8 cellular contexts compared by ENCODE assay signal in the genomic region with DNA sequence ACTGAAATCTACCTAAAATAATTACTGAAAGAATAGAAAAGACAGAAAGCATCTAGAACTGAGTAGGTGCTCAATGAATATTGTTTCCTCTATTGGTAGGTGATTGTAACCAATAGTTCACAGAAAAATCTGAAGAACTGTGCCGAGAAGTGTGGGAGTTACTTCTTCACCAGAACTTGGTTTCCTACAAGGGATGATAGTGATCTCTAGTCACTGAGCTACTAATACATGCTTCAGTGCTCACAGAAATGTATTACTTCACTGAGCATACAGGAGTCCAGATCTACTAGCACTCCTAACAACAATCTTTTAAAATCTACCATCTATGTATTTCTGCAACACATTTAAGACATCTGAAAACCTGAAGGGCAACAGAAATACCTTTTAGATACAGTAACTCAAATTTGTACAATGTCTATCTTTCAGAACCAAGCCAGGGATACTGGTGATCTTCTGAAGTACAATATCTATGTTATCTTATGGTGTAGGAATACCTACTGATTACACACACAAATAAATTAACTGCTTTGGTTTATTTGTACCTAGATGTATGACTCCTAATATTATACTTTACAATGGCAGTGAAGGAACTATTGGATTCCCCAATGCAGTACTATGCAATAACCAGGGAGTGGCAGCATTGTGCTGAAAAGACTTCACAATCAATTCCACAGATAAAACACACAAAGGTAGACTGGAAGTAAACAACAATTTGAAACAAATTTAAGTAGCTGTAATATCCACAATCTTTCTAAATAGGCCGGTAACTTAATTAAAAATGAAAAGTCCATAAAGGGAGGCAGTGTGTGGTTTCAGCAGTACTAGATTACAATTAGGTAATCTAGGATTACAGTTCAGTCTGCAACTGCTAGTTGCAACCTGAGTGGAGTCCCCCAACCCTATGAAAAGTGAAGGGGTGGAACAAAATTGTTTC.
DNase-seq lines count a peak whose midpoint lies in the region; ATAC-seq, FAIRE-seq and TF ChIP-seq lines count a peak whose summit lies in the region.

No MANE protein-coding gene starts in this region.

- TF ChIP-seq POLR2A in GM12892 (IDR thresholded peaks at IDR 0.05; ENCODE audit: low read depth, low read length) = no peak
- TF ChIP-seq POLR2A in endothelial cell of umbilical vein (IDR thresholded peaks at IDR 0.05; ENCODE audit: low read depth, low read length) = no peak

- no peaks in the 10 kb centered on the region for H3K9me3 ChIP-seq in BLaER1 treated with 17β-estradiol and CSF1 and Interleukin-3, amounts not matched to agents 10 nM and 100 nM (replicated peaks in 1 of 11)
- no peaks in the 10 kb centered on the region for H3K9me3 ChIP-seq in endothelial cell of umbilical vein (replicated peaks; ENCODE audit: control insufficient read depth, insufficient read depth, low read length)

- no TSS peak for BruUV-seq in endothelial cell of umbilical vein (replicated peaks; lab: Mats Ljungman, UMichigan)

- CTCF ChIA-PET in endothelial cell of umbilical vein (lab: Charles Lee) = interaction anchor here (0.6 to 5.5 kb wide), 37 partner anchors 9 to 288 kb away, joined by 3 to 102 read pairs (median 5); no protein-coding TSS in a partner anchor

- FAIRE-seq in GM12892 (lab: Jason Lieb, UNC) = no peak
- peak; percentile 21 for FAIRE-seq in endothelial cell of umbilical vein (lab: Jason Lieb, UNC)

- H2AFZ ChIP-seq in endothelial cell of umbilical vein (ENCODE audit: low read depth, low read length) = no peak overlapping the region

- ATAC-seq in HG02870 (IDR thresholded peaks at IDR 0.05; ENCODE audit: unreplicated experiment) (no peak), HG02840 (IDR thresholded peaks at IDR 0.05; ENCODE audit: low FRiP score, unreplicated experiment) (no peak)

- POLR2A ChIA-PET in endothelial cell of umbilical vein (lab: Charles Lee) = interaction anchor here (1.5 kb wide), 1 partner anchor 288 kb away, joined by 3 read pairs; no protein-coding TSS in a partner anchor

- peaks cover 7 to 45% (median 29%) of the 10 kb centered on the region in 11 experiments for H3K36me3 ChIP-seq in BLaER1 treated with 17β-estradiol and CSF1 and Interleukin-3, amounts not matched to agents 10 nM and 100 nM
- no peaks in the 10 kb centered on the region for H3K36me3 ChIP-seq in endothelial cell of umbilical vein (ENCODE audit: control insufficient read depth in 2 of 2, extremely low read depth in 1 of 2, insufficient read depth in 2 of 2, low read length in 2 of 2)

- DNase-seq in GM12892 (ENCODE audit: insufficient read length) (peak; percentile 5), NCI-H1092 treated with DMSO at 0.1 percent for 48 hours (lab: John Stamatoyannopoulos, UW) (peak; percentile 72), T follicular helper cell (ENCODE audit: low read depth) (peak; percentile 14), endothelial cell of umbilical vein (ENCODE audit: low read depth, low spot score) (peak; percentile 64), myocyte (ENCODE audit: low read depth) (peak; percentile 64)

- dilution Hi-C loops in endothelial cell of umbilical vein (cut with MboI; ENCODE audit: extremely low pct_ligation_motif_present, low sequenced_read_pairs) = no loop called here

- H3K4me2 ChIP-seq in BLaER1 treated with 17β-estradiol and CSF1 and Interleukin-3, amounts not matched to agents 10 nM and 100 nM = peak overlapping the region in 8 of 11 experiments; percentile 4 to 60 (median 36); a peak in 14 of 22 replicates
- no peak overlapping the region for H3K4me2 ChIP-seq in endothelial cell of umbilical vein (ENCODE audit: insufficient read depth, low read length)

- H3K9ac ChIP-seq in BLaER1 treated with 17β-estradiol and CSF1 and Interleukin-3, amounts not matched to agents 10 nM and 100 nM = peak overlapping the region in 3 of 11 experiments; percentile 4 to 19 (median 7); a peak in 2 of 22 replicates
- H3K9ac ChIP-seq in endothelial cell of umbilical vein (replicated peaks; ENCODE audit: extremely low read depth, insufficient read depth, low read length) = no peak overlapping the region

- intact Hi-C loops in endothelial cell of umbilical vein (cut with micrococcal nuclease) = loop anchor here (1.0 kb wide), 3 partner anchors 110 to 288 kb away; no protein-coding TSS in a partner anchor

- peaks cover 17% of the 10 kb centered on the region for H3K79me2 ChIP-seq in endothelial cell of umbilical vein (ENCODE audit: control insufficient read depth, insufficient read depth, low read length)

- H3K9me1 ChIP-seq in endothelial cell of umbilical vein (replicated peaks; ENCODE audit: control insufficient read depth, extremely low read depth, insufficient read depth, low read length) = no peaks in the 10 kb centered on the region

- H4K20me1 ChIP-seq in BLaER1 treated with 17β-estradiol and CSF1 and Interleukin-3, amounts not matched to agents 10 nM and 100 nM = peaks cover 31 to 100% (median 74%) of the 10 kb centered on the region in 11 experiments; a peak in 21 of 22 replicates
- no peaks in the 10 kb centered on the region for H4K20me1 ChIP-seq in endothelial cell of umbilical vein (replicated peaks; ENCODE audit: control insufficient read depth, extremely low read depth, insufficient read depth, low read length)

- peak; percentile 58 to 66 for TF ChIP-seq CTCF in endothelial cell of umbilical vein (IDR thresholded peaks at IDR 0.05; ENCODE audit: extremely low read depth in 1 of 2, insufficient read depth in 1 of 2, low read depth in 1 of 2, low read length in 2 of 2)

- no peak overlapping the region for H3K4me3 ChIP-seq in BLaER1 treated with 17β-estradiol and CSF1 and Interleukin-3, amounts not matched to agents 10 nM and 100 nM
- no peak overlapping the region for H3K4me3 ChIP-seq in endothelial cell of umbilical vein (replicated peaks in 1 of 3; ENCODE audit: insufficient read depth in 1 of 3, low read depth in 1 of 3, low read length in 3 of 3)

- peak overlapping the region in 3 of 11 experiments; percentile 18 to 24 (median 20); a peak in 4 of 22 replicates for H3K27ac ChIP-seq in BLaER1 treated with 17β-estradiol and CSF1 and Interleukin-3, amounts not matched to agents 10 nM and 100 nM
- no peak overlapping the region for H3K27ac ChIP-seq in endothelial cell of umbilical vein (ENCODE audit: insufficient read depth, low read depth, low read length)

- no peaks in the 10 kb centered on the region for H3K27me3 ChIP-seq in BLaER1 treated with 17β-estradiol and CSF1 and Interleukin-3, amounts not matched to agents 10 nM and 100 nM
- no peaks in the 10 kb centered on the region for H3K27me3 ChIP-seq in endothelial cell of umbilical vein (ENCODE audit: control insufficient read depth in 2 of 2, insufficient read depth in 2 of 2, low read length in 2 of 2)

- peaks cover 32 to 52% (median 43%) of the 10 kb centered on the region in 10 experiments for H3K4me1 ChIP-seq in BLaER1 treated with 17β-estradiol and CSF1 and Interleukin-3, amounts not matched to agents 10 nM and 100 nM
- H3K4me1 ChIP-seq in endothelial cell of umbilical vein (ENCODE audit: control insufficient read depth, extremely low read depth, insufficient read depth, low read length) = peaks cover 2% of the 10 kb centered on the region

TF ChIP-seq in endothelial cell of umbilical vein, 7 proteins besides CTCF, POLR2A, EP300 and RAD21:
- TF ChIP-seq, protein P1, sequence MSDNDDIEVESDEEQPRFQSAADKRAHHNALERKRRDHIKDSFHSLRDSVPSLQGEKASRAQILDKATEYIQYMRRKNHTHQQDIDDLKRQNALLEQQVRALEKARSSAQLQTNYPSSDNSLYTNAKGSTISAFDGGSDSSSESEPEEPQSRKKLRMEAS (IDR thresholded peaks at IDR 0.05; ENCODE audit: insufficient read depth, insufficient read length) = no peak
- TF ChIP-seq GATA2 (IDR thresholded peaks at IDR 0.05; ENCODE audit: insufficient read depth, insufficient read length, low read depth, low read length) = no peak
- TF ChIP-seq POLR2AphosphoS5 (IDR thresholded peaks at IDR 0.05; ENCODE audit: insufficient read depth, low read depth, low read length) = no peak
- TF ChIP-seq EZH2 (IDR thresholded peaks at IDR 0.05; ENCODE audit: borderline replicate concordance, low read depth, low read length, severe bottlenecking) = no peak
- TF ChIP-seq FOS (IDR thresholded peaks at IDR 0.05; ENCODE audit: borderline replicate concordance, insufficient read depth, low read length) = no peak
- TF ChIP-seq JUN (IDR thresholded peaks at IDR 0.05; ENCODE audit: borderline replicate concordance, insufficient read depth, insufficient read length, low read depth) = no peak
- TF ChIP-seq MYC (IDR thresholded peaks at IDR 0.05; ENCODE audit: low read depth, low read length) = no peak

Comparison
In these comparisons a context has a peak if more than half of its experiments do, and no peak if none do; other contexts are left out.
1. DNase-seq: peak in every context shown above with its lines; median percentile 72 in NCI-H1092 treated with DMSO at 0.1 percent for 48 hours; 64 in endothelial cell of umbilical vein; 64 in myocyte; 14 in T follicular helper cell; 5 in GM12892.